1 cellular context compared by ENCODE assay signal in genomic region chr2:238426568-238427434, GRCh38.
TF ChIP-seq lines count a peak whose summit lies in the region.

Gene ASB1, plus strand, starts transcription at chr2:238426927. Its CDS starts 144 bp downstream, at chr2:238427071.

TF ChIP-seq in HEK293, 187 proteins besides CTCF, POLR2A, EP300 and RAD21 (continued from another document and continues in another):
- peak; percentile 90 for TF ChIP-seq ZBTB11 (tag by site-specific recombination; conservative IDR thresholded peaks at IDR 0.05; ENCODE audit: low read depth)
- no peak for TF ChIP-seq SCRT1 (tag by site-specific recombination; IDR thresholded peaks at IDR 0.05; ENCODE audit: borderline replicate concordance)
- TF ChIP-seq ZNF776 (tag by site-specific recombination; IDR thresholded peaks at IDR 0.05; ENCODE audit: borderline replicate concordance), result no peak
- TF ChIP-seq PATZ1 (tag by site-specific recombination; IDR thresholded peaks at IDR 0.05), result no peak
- TF ChIP-seq GLI4 (tag by site-specific recombination; IDR thresholded peaks at IDR 0.05), result no peak
- 0 out of 2 replicates have a peak, but pooled peaks have one; percentile 23 for TF ChIP-seq ZNF660 (tag by site-specific recombination; IDR thresholded peaks at IDR 0.05)
- no peak for TF ChIP-seq ZNF777 (tag by site-specific recombination; IDR thresholded peaks at IDR 0.05; ENCODE audit: borderline replicate concordance)
- peak; percentile 82 for TF ChIP-seq SP3 (tag by site-specific recombination; IDR thresholded peaks at IDR 0.05)
- TF ChIP-seq ZNF324 (tag by site-specific recombination; IDR thresholded peaks at IDR 0.05), result no peak
- 0 out of 2 replicates have a peak, but pooled peaks have one; percentile 25 for TF ChIP-seq ZNF677 (tag by site-specific recombination; IDR thresholded peaks at IDR 0.05)
- TF ChIP-seq ZBTB20 (tag by site-specific recombination; IDR thresholded peaks at IDR 0.05), result peak; percentile 85
- TF ChIP-seq ZBTB7A (tag by site-specific recombination; IDR thresholded peaks at IDR 0.05; ENCODE audit: low read depth), result no peak
- no peak for TF ChIP-seq FEZF1 (tag by site-specific recombination; IDR thresholded peaks at IDR 0.05)
- peak; percentile 26; the same call in 1 of the 2 replicates for TF ChIP-seq ZNF76 (tag by site-specific recombination; IDR thresholded peaks at IDR 0.05; ENCODE audit: borderline replicate concordance, low read depth)
- no peak; the same call in 1 of the 2 replicates for TF ChIP-seq ZBTB8A (tag by site-specific recombination; IDR thresholded peaks at IDR 0.05)
- no peak for TF ChIP-seq PRDM6 (tag by site-specific recombination; IDR thresholded peaks at IDR 0.05)
- TF ChIP-seq KLF17 (tag by site-specific recombination; IDR thresholded peaks at IDR 0.05), result no peak
- TF ChIP-seq ELK4 (IDR thresholded peaks at IDR 0.05; ENCODE audit: borderline replicate concordance, low read depth, low read length), result peak; percentile 87; the same call in 1 of the 2 replicates
- no peak for TF ChIP-seq ZNF692 (tag by site-specific recombination; IDR thresholded peaks at IDR 0.05)
- no peak for TF ChIP-seq ZNF548 (tag by site-specific recombination; IDR thresholded peaks at IDR 0.05)
- no peak for TF ChIP-seq MZF1 (tag by site-specific recombination; IDR thresholded peaks at IDR 0.05; ENCODE audit: borderline replicate concordance)
- TF ChIP-seq ZNF747 (tag by site-specific recombination; IDR thresholded peaks at IDR 0.05), result no peak
- TF ChIP-seq KLF7 (tag by site-specific recombination; IDR thresholded peaks at IDR 0.05; ENCODE audit: borderline replicate concordance), result no peak
- no peak for TF ChIP-seq TSHZ1 (tag by site-specific recombination; IDR thresholded peaks at IDR 0.05; ENCODE audit: borderline replicate concordance)
- no peak for TF ChIP-seq ZNF18 (tag by site-specific recombination; IDR thresholded peaks at IDR 0.05)
- TF ChIP-seq ZNF2 (tag by site-specific recombination; IDR thresholded peaks at IDR 0.05), result no peak
- no peak for TF ChIP-seq TRIM28 (IDR thresholded peaks at IDR 0.05; ENCODE audit: borderline replicate concordance, low read length)
- no peak for TF ChIP-seq ZNF449 (tag by site-specific recombination; IDR thresholded peaks at IDR 0.05)
- TF ChIP-seq ZBTB21 (tag by site-specific recombination; IDR thresholded peaks at IDR 0.05), result no peak
- no peak for TF ChIP-seq GFI1B (tag by site-specific recombination; IDR thresholded peaks at IDR 0.05)
- TF ChIP-seq PBX3 (CRISPR knock-in tag; IDR thresholded peaks at IDR 0.05), result peak; percentile 46
- TF ChIP-seq ZNF132 (tag by site-specific recombination; IDR thresholded peaks at IDR 0.05; ENCODE audit: borderline replicate concordance), result no peak
- no peak for TF ChIP-seq ZNF266 (tag by site-specific recombination; IDR thresholded peaks at IDR 0.05; ENCODE audit: low read depth)
- TF ChIP-seq ZNF48 (tag by site-specific recombination; IDR thresholded peaks at IDR 0.05), result no peak
- TF ChIP-seq GLIS1 (tag by site-specific recombination; IDR thresholded peaks at IDR 0.05), result no peak
- no peak for TF ChIP-seq ZNF792 (tag by site-specific recombination; IDR thresholded peaks at IDR 0.05)
- no peak for TF ChIP-seq ZNF529 (tag by site-specific recombination; IDR thresholded peaks at IDR 0.05; ENCODE audit: insufficient replicate concordance)
- no peak for TF ChIP-seq ZNF174 (tag by site-specific recombination; IDR thresholded peaks at IDR 0.05)
- no peak for TF ChIP-seq ZFP41 (tag by site-specific recombination; IDR thresholded peaks at IDR 0.05; ENCODE audit: borderline replicate concordance)
- TF ChIP-seq ZNF211 (tag by site-specific recombination; IDR thresholded peaks at IDR 0.05; ENCODE audit: low read depth), result no peak
- no peak for TF ChIP-seq ZNF366 (tag by site-specific recombination; conservative IDR thresholded peaks at IDR 0.05)
- TF ChIP-seq ZNF707 (tag by site-specific recombination; IDR thresholded peaks at IDR 0.05), result no peak
- no peak for TF ChIP-seq SALL2 (tag by site-specific recombination; IDR thresholded peaks at IDR 0.05; ENCODE audit: borderline replicate concordance)
- peak; percentile 96 for TF ChIP-seq KLF10 (tag by site-specific recombination; IDR thresholded peaks at IDR 0.05)
- 0 out of 2 replicates have a peak, but pooled peaks have one; percentile 19 for TF ChIP-seq ZSCAN30 (tag by site-specific recombination; IDR thresholded peaks at IDR 0.05)
